19 cellular contexts compared by ENCODE assay signal in genomic region chr14:66163023-66163422, GRCh38.
"Had no signal": no experiment of that assay in that cellular context is flagged by ENCODE, and none has a peak within 500 bp of the region (broad histone marks: within the 10 kb centered on the region; RNA-seq: fewer than 3 reads in every experiment).

No MANE protein-coding gene starts in this region.

- H3K4me3 Mint-ChIP-seq: T-cell had no signal

- H3K27ac Mint-ChIP-seq: T-cell had no signal

- DNase-seq: KBM-7; NCI-H1092; NCI-H1105 treated with DMSO at 0.1 percent for 48 hours; NCI-H1417 treated with DMSO at 0.1 percent for 48 hours; NCI-H1694; NCI-H187 treated with DMSO at 0.1 percent for 48 hours; NCI-H2029 treated with DMSO at 0.1 percent for 48 hours; NCI-H2171 treated with DMSO at 0.1 percent for 48 hours; NCI-H524; NCI-H69; NCI-H774; NK-92 treated with Interleukin-12 subunit alpha and Interleukin-12 subunit beta, amount 100 ng/mL, for 24 hours; PC-3; SHP77; SK-N-SH; SW 1271; T-cell had no signal

- ATAC-seq: Panc1, PC-3, T-cell had no signal

- H3K9ac ChIP-seq: SK-N-SH had no signal

- H3K4me1 Mint-ChIP-seq: T-cell had no signal

- H3K36me3 Mint-ChIP-seq: T-cell had no signal

- H3K27ac ChIP-seq: RWPE1 had no signal

- H3K4me2 ChIP-seq: SK-N-SH had no signal
